Comparison of ENCODE assay signal across 12 cellular contexts in genomic region chr10:121527690-121528089, GRCh38.
DNase-seq lines count a peak whose midpoint lies in the region; ATAC-seq and TF ChIP-seq lines count a peak whose summit lies in the region.
"Had no signal": no experiment of that assay in that cellular context is flagged by ENCODE, and none has a peak within 500 bp of the region (broad histone marks: within the 10 kb centered on the region; RNA-seq: fewer than 3 reads in every experiment).

No MANE protein-coding gene starts in this region.

- no peak for ATAC-seq in HG02840 (IDR thresholded peaks at IDR 0.05; ENCODE audit: low FRiP score, unreplicated experiment)

- H3K4me3 Mint-ChIP-seq in endodermal cell, result no peak overlapping the region
- H3K4me3 Mint-ChIP-seq: activated CD4-positive, alpha-beta T cell treated with anti-CD3 and anti-CD28 coated beads, Interleukin-2, amount 10 ng/mL, durations not matched to agents 24 days and 14 days; activated naive CD4-positive, alpha-beta T cell treated with anti-CD3 and anti-CD28 coated beads, Interleukin-2, amount 10 ng/mL, durations not matched to agents 7 days and 5 days had no signal

- H3K27ac Mint-ChIP-seq in endodermal cell, result peak overlapping the region; percentile 63
- H3K27ac Mint-ChIP-seq: activated CD4-positive, alpha-beta T cell treated with anti-CD3 and anti-CD28 coated beads, Interleukin-2, amount 10 ng/mL, durations not matched to agents 24 days and 14 days; activated naive CD4-positive, alpha-beta T cell treated with anti-CD3 and anti-CD28 coated beads, Interleukin-2, amount 10 ng/mL, durations not matched to agents 7 days and 5 days had no signal

- no peak overlapping the region for H3K4me3 ChIP-seq in AG09309 (ENCODE audit: control insufficient read depth, low read depth, low read length)
- H3K4me3 ChIP-seq in endodermal cell (ENCODE audit: low read length), result peak overlapping the region; percentile 21
- no peak overlapping the region for H3K4me3 ChIP-seq in muscle layer of duodenum (ENCODE audit: low read depth in 1 of 2, low read length in 2 of 2)
- H3K4me3 ChIP-seq: SJSA1, tibial nerve had no signal

- peak overlapping the region; percentile 48 for H3K9ac ChIP-seq in endodermal cell (ENCODE audit: extremely low read depth, low read length, poor library complexity, severe bottlenecking)

- no peaks in the 10 kb centered on the region for H3K9me3 ChIP-seq in endodermal cell (ENCODE audit: control insufficient read depth, low read length)
- no peaks in the 10 kb centered on the region for H3K9me3 ChIP-seq in muscle layer of duodenum (ENCODE audit: control insufficient read depth in 1 of 2, low read length in 2 of 2)
- H3K9me3 ChIP-seq: SJSA1, tibial nerve had no signal

- H3K4me1 ChIP-seq in endodermal cell (ENCODE audit: control insufficient read depth, insufficient read depth, low read length) (peaks cover 18% of the 10 kb centered on the region), muscle layer of duodenum (ENCODE audit: control insufficient read depth in 1 of 2, insufficient read depth in 2 of 2, low read length in 2 of 2) (peaks cover 7 to 31% of the 10 kb centered on the region in 2 donors)
- H3K4me1 ChIP-seq: SJSA1 had no signal

- H3K4me1 Mint-ChIP-seq in endodermal cell, result peaks cover 37% of the 10 kb centered on the region
- H3K4me1 Mint-ChIP-seq: activated CD4-positive, alpha-beta T cell treated with anti-CD3 and anti-CD28 coated beads, Interleukin-2, amount 10 ng/mL, durations not matched to agents 24 days and 14 days; activated naive CD4-positive, alpha-beta T cell treated with anti-CD3 and anti-CD28 coated beads, Interleukin-2, amount 10 ng/mL, durations not matched to agents 7 days and 5 days had no signal

- H3K36me3 ChIP-seq in endodermal cell (ENCODE audit: control insufficient read depth, insufficient read depth, low read length) (peaks cover 17% of the 10 kb centered on the region), muscle layer of duodenum (ENCODE audit: control insufficient read depth in 1 of 2, insufficient read depth in 2 of 2, low read length in 2 of 2) (no peaks in the 10 kb centered on the region)
- H3K36me3 ChIP-seq: SJSA1, tibial nerve had no signal

- TF ChIP-seq CTCF in AG09309 (IDR thresholded peaks at IDR 0.05; ENCODE audit: control insufficient read depth, insufficient read depth, low read depth, low read length, missing control alignments) (no peak), endodermal cell (conservative IDR thresholded peaks at IDR 0.05) (no peak)

- DNase-seq in AG09309 (ENCODE audit: low read depth) (peak; percentile 41), M059J (ENCODE audit: low read depth) (peak; percentile 75), endodermal cell (peak; percentile 79), AG08395 (ENCODE audit: low spot score) (no peak), NCI-H1436 treated with DMSO at 0.1 percent for 48 hours (lab: John Stamatoyannopoulos, UW) (no peak), SK-N-DZ (ENCODE audit: low spot score) (no peak)
- DNase-seq: activated CD4-positive, alpha-beta T cell treated with anti-CD3 and anti-CD28 coated beads, Interleukin-2, amount 10 ng/mL, durations not matched to agents 24 days and 14 days; activated naive CD4-positive, alpha-beta T cell treated with anti-CD3 and anti-CD28 coated beads, Interleukin-2, amount 10 ng/mL, durations not matched to agents 7 days and 5 days had no signal

- H3K27me3 Mint-ChIP-seq in endodermal cell (ENCODE audit: insufficient read depth), result no peaks in the 10 kb centered on the region
- H3K27me3 Mint-ChIP-seq: activated CD4-positive, alpha-beta T cell treated with anti-CD3 and anti-CD28 coated beads, Interleukin-2, amount 10 ng/mL, durations not matched to agents 24 days and 14 days had no signal

- H3K36me3 Mint-ChIP-seq in endodermal cell (ENCODE audit: low read depth), result peaks cover 50% of the 10 kb centered on the region
- H3K36me3 Mint-ChIP-seq: activated naive CD4-positive, alpha-beta T cell treated with anti-CD3 and anti-CD28 coated beads, Interleukin-2, amount 10 ng/mL, durations not matched to agents 7 days and 5 days had no signal

- no peaks in the 10 kb centered on the region for H3K9me3 Mint-ChIP-seq in endodermal cell
- H3K9me3 Mint-ChIP-seq: activated CD4-positive, alpha-beta T cell treated with anti-CD3 and anti-CD28 coated beads, Interleukin-2, amount 10 ng/mL, durations not matched to agents 24 days and 14 days had no signal

- WGBS in endodermal cell (ENCODE audit: insufficient coverage in 1 of 2, insufficient read length in 1 of 2), 2 experiments, result 51 to 57% methylated on average over 5 to 6 of the region's 6 CpGs

- H3K27me3 ChIP-seq in endodermal cell (ENCODE audit: control insufficient read depth, insufficient read depth, low read length, poor library complexity, severe bottlenecking) (no peaks in the 10 kb centered on the region), muscle layer of duodenum (ENCODE audit: low read depth, low read length) (no peaks in the 10 kb centered on the region)
- H3K27me3 ChIP-seq: SJSA1 had no signal

- H3K27ac ChIP-seq in endodermal cell (ENCODE audit: low read depth, low read length), result no peak overlapping the region
- peak overlapping the region; percentile 74 for H3K27ac ChIP-seq in muscle layer of duodenum (ENCODE audit: low read length)
- H3K27ac ChIP-seq: SJSA1 had no signal

Comparison
In these comparisons a context has a peak if more than half of its experiments do, and no peak if none do; other contexts are left out.
1. DNase-seq: peak in AG09309 (single experiment), M059J (single experiment) and endodermal cell (single experiment); none in AG08395 (single experiment), NCI-H1436 treated with DMSO at 0.1 percent for 48 hours (single experiment) and SK-N-DZ (single experiment).